12 cellular contexts compared by ENCODE assay signal in the genomic region with DNA sequence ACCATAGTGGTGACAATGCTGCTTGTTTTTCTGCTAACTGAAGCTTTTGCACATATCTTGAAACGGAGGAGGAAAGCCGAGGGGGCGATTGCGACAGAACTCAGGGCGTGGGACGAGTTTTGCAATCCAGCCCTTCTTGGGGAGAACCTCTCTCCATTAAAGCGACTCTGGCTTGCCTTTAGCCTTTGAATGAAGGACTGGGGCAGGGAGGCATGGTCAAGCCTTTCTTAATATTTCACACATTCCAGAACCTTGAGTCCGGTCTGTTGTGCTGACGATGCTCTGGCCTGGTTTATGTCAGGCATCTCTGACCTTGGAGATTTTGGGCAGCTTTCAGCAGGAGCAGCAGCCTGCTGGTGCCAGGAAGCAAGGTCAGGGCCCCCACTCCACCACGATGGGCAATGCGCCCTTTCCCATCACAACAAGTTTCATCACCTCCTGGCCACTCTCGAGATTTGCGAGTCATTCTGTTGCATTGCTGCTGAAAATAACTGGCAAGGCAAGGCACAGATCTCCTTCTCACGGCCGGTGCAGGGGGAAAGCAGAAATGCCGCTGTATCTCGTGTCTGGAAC. TPM values are rescaled to one million over a fixed set of nuclear protein-coding genes. Genes with fewer than 3 reads are reported as not detected.
A peak's percentile ranks its signal among the peaks of the same experiment; 100 is the strongest.
DNase-seq lines count a peak whose midpoint lies in the region; ATAC-seq, FAIRE-seq and TF ChIP-seq lines count a peak whose summit lies in the region.
"Had no signal": no experiment of that assay in that cellular context is flagged by ENCODE, and none has a peak within 500 bp of the region (broad histone marks: within the 10 kb centered on the region; RNA-seq: fewer than 3 reads in every experiment).

No MANE protein-coding gene starts in this region.

- peaks cover 0 to 3% (median 0%) of the 10 kb centered on the region in 3 donors for H3K4me1 ChIP-seq in pancreas

- H3K4me3 ChIP-seq in AG09309 (ENCODE audit: control insufficient read depth, low read depth, low read length): no peak overlapping the region
- no peak overlapping the region for H3K4me3 ChIP-seq in pancreas

- peaks cover 4% of the 10 kb centered on the region for H3K4me1 Mint-ChIP-seq in glutamatergic neuron (ENCODE audit: low read depth, unreplicated experiment)

- H3K27me3 ChIP-seq in pancreas: no peaks in the 10 kb centered on the region

- WGBS in pancreas, 2 donors: 59 to 69% methylated on average over 17 of the region's 17 CpGs

- DNase-seq in AG09309 (ENCODE audit: low read depth): peak; percentile 92
- peak; percentile 91 for DNase-seq in cardiac septum (ENCODE audit: low spot score)
- peak in 3 of 6 donors; percentile 21 to 47 (median 36) for DNase-seq in pancreas
- DNase-seq in NCI-H1092 treated with DMSO at 0.1 percent for 48 hours (lab: John Stamatoyannopoulos, UW): no peak
- no peak for DNase-seq in activated gamma-delta T cell (lab: John Stamatoyannopoulos, UW)
- no peak for DNase-seq in GM12891 (ENCODE audit: insufficient read length, low spot score)
- DNase-seq in glutamatergic neuron: no peak
- DNase-seq: activated effector memory CD4-positive, alpha-beta T cell treated with Interleukin-2 at 50 U/mL for 16 hours; CD4-positive, CD25-positive, alpha-beta regulatory T cell had no signal

- peaks cover 5% of the 10 kb centered on the region for H3K36me3 Mint-ChIP-seq in glutamatergic neuron (ENCODE audit: unreplicated experiment)
- H3K36me3 Mint-ChIP-seq: CD4-positive, CD25-positive, alpha-beta regulatory T cell had no signal

- FAIRE-seq in pancreas (lab: Jason Lieb, UNC): no peak
- FAIRE-seq in GM12891 (lab: Jason Lieb, UNC): no peak
- FAIRE-seq: frontal cortex had no signal

- H3K4me3 Mint-ChIP-seq in glutamatergic neuron (ENCODE audit: unreplicated experiment): no peak overlapping the region
- H3K4me3 Mint-ChIP-seq: CD4-positive, CD25-positive, alpha-beta regulatory T cell had no signal

- peak overlapping the region in 2 of 4 donors; percentile 1 to 50 for H3K27ac ChIP-seq in pancreas
- H3K27ac ChIP-seq: KMS-11 had no signal

- H3K9me3 ChIP-seq in pancreas: no peaks in the 10 kb centered on the region

- TF ChIP-seq CTCF in AG09309 (IDR thresholded peaks at IDR 0.05; ENCODE audit: control insufficient read depth, insufficient read depth, low read depth, low read length, missing control alignments): no peak
- TF ChIP-seq CTCF in pancreas (IDR thresholded peaks at IDR 0.05): no peak
- no peak for TF ChIP-seq CTCF in glutamatergic neuron (IDR thresholded peaks at IDR 0.05; ENCODE audit: partially characterized antibody, unreplicated experiment)

- TF ChIP-seq POLR2A in GM12891 (IDR thresholded peaks at IDR 0.05; ENCODE audit: low read depth, low read length): no peak

- H3K36me3 ChIP-seq in pancreas: no peaks in the 10 kb centered on the region

- intact Hi-C loops in cardiac septum (cut with DNase I): loop anchor here (2.0 kb wide), 1 partner anchor 45 kb away; no protein-coding TSS in a partner anchor
- intact Hi-C loops in pancreas (cut with DNase I): no loop called here

- no peak overlapping the region for H3K27ac Mint-ChIP-seq in glutamatergic neuron (ENCODE audit: unreplicated experiment)
- H3K27ac Mint-ChIP-seq: CD4-positive, CD25-positive, alpha-beta regulatory T cell had no signal

- H3K9me3 Mint-ChIP-seq in glutamatergic neuron (ENCODE audit: unreplicated experiment): peaks cover 1% of the 10 kb centered on the region

- peaks cover 3% of the 10 kb centered on the region for H3K27me3 Mint-ChIP-seq in glutamatergic neuron (ENCODE audit: unreplicated experiment)

- ATAC-seq in SK-N-SH treated with all-trans-retinoic acid at 6 μM for 48 hours (peak; percentile 53), pancreas (peak in 3 of 4 donors; percentile 66 to 85 (median 74))

TF ChIP-seq in SK-N-SH treated with all-trans-retinoic acid at 6 μM for 48 hours, 23 proteins besides CTCF, POLR2A, EP300 and RAD21:
- no peak for TF ChIP-seq TOX (CRISPR knock-in tag; IDR thresholded peaks at IDR 0.05; ENCODE audit: borderline replicate concordance)

TF ChIP-seq in GM12891, 5 proteins besides CTCF, POLR2A, EP300 and RAD21:
- TF ChIP-seq SPI1 (IDR thresholded peaks at IDR 0.05; ENCODE audit: low read depth, low read length): no peak
- no peak for TF ChIP-seq POLR2AphosphoS5 (IDR thresholded peaks at IDR 0.05; ENCODE audit: low read depth, low read length)
- no peak for TF ChIP-seq TAF1 (IDR thresholded peaks at IDR 0.05; ENCODE audit: low read depth, low read length)
- TF ChIP-seq POU2F2 (IDR thresholded peaks at IDR 0.05; ENCODE audit: low read depth, low read length): no peak
- TF ChIP-seq PAX5 (IDR thresholded peaks at IDR 0.05; ENCODE audit: insufficient read depth, low read length, severe bottlenecking): no peak
TF ChIP-seq in GM12891: peak in this region for 0.

RNA-seq across cellular contexts. Expression of a gene that starts 10.8 kb away (rescaled TPM):
- 11.1 TPM for total RNA-seq in cardiac septum
- 10 to 100 TPM in 1 of 6 donors, 1 to 10 TPM in 3, under 1 TPM in 2; 0.43 to 11.0 (median 3.3) TPM for total RNA-seq in pancreas
- 1 to 10 TPM; 2.8 to 4.0 TPM for polyA plus RNA-seq in pancreas
- 8.2 TPM for polyA plus RNA-seq in GM12891 (2012; ENCODE audit: low read depth, missing spikeins)
- 4.1 TPM for total RNA-seq in glutamatergic neuron (ENCODE audit: unreplicated experiment)

Comparison
In these comparisons a context has a peak if more than half of its experiments do, and no peak if none do; other contexts are left out.
1. DNase-seq: peak in AG09309 (single experiment) and cardiac septum (single experiment); none in NCI-H1092 treated with DMSO at 0.1 percent for 48 hours (single experiment), activated gamma-delta T cell (single experiment), GM12891 (single experiment) and glutamatergic neuron (single experiment).